ENCODE assay signal across 5 cellular contexts in the genomic region with DNA sequence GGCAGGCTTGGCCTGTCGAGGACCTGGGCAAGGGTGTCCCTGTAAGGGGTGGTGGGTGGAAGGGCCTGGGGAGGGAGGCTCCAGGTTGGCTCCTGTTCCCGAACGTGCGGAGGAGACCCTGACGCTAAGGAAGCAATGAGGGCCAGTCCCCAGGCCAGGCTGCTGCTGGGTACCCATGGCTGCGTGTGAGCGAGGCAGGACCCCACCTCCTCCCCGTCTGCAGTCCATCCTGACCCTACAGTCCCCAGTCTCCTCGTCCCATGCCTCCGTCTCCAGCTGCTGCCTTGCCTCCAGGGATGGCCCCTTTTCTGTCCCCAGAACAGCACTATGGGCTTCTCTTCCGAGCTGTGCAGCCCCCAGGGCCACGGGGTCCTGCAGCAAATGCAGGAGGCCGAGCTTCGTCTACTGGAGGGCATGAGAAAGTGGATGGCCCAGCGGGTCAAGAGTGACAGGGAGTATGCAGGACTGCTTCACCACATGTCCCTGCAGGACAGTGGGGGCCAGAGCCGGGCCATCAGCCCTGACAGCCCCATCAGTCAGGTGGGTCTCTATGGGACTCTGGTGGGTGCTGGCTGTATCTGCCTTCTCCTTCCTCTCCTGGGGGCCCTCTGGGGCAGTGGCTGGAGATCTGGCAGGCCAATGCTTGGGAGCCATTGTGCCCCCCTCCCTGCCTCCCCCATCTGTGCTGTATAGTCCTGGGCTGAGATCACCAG. TPM values are rescaled to one million over a fixed set of nuclear protein-coding genes. Genes with fewer than 3 reads are reported as not detected.
DNase-seq lines count a peak whose midpoint lies in the region; ATAC-seq and TF ChIP-seq lines count a peak whose summit lies in the region.

No MANE protein-coding gene starts in this region.

- H3K36me3 Mint-ChIP-seq in activated B cell treated with CpG ODN at 0.5 μM for 24 hours (ENCODE audit: low read depth) = peaks cover 19% of the 10 kb centered on the region

- intact Hi-C loops in activated B cell treated with CpG ODN at 0.5 μM for 24 hours (cut with micrococcal nuclease) (loop anchor here (1.0 to 5.0 kb wide), 4 partner anchors 13 to 388 kb away; no protein-coding TSS in a partner anchor), right cardiac atrium (cut with DNase I) (loop anchor here in 3 of 4 donors (1.0 to 10.0 kb wide), 5 partner anchors 168 to 238 kb away; partner anchors contain the start of gene BLM (in 2 of the 3)), testis (cut with DNase I; ENCODE audit: low total_unique reads) (loop anchor here (10.0 kb wide), 1 partner anchor 240 kb away; no protein-coding TSS in a partner anchor)

- H3K27me3 ChIP-seq in right cardiac atrium (ENCODE audit: control insufficient read depth, insufficient read depth) (no peaks in the 10 kb centered on the region), testis (no peaks in the 10 kb centered on the region)

- no peaks in the 10 kb centered on the region for H3K9me3 Mint-ChIP-seq in activated B cell treated with CpG ODN at 0.5 μM for 24 hours

- H3K4me1 ChIP-seq in right cardiac atrium (ENCODE audit: control insufficient read depth, insufficient read depth, low read length) = peaks cover 4% of the 10 kb centered on the region
- H3K4me1 ChIP-seq in testis = peaks cover 31% of the 10 kb centered on the region

- CTCF ChIA-PET in activated B cell treated with CpG ODN at 0.5 μM for 24 hours (lab: Charles Lee) = interaction anchor here (0.6 to 5.8 kb wide), 35 partner anchors 11 to 565 kb away, joined by 3 to 121 read pairs (median 6); partner anchors contain the start of genes BLM, HDDC3, IQGAP1 and MAN2A2

- H3K4me1 Mint-ChIP-seq in activated B cell treated with CpG ODN at 0.5 μM for 24 hours = peaks cover 34% of the 10 kb centered on the region

- no peak for TF ChIP-seq POLR2A in testis (IDR thresholded peaks at IDR 0.05)

- TF ChIP-seq CTCF in activated B cell treated with CpG ODN at 0.5 μM for 24 hours (IDR thresholded peaks at IDR 0.05) = no peak
- TF ChIP-seq CTCF in testis (IDR thresholded peaks at IDR 0.05) = no peak

- no peaks in the 10 kb centered on the region for H3K27me3 Mint-ChIP-seq in activated B cell treated with CpG ODN at 0.5 μM for 24 hours

- H3K9me3 ChIP-seq in right cardiac atrium (ENCODE audit: control insufficient read depth, low read length) (no peaks in the 10 kb centered on the region), testis (no peaks in the 10 kb centered on the region)

- DNase-seq in activated B cell treated with CpG ODN at 0.5 μM for 24 hours = peak; percentile 37
- no peak for DNase-seq in right cardiac atrium
- DNase-seq in testis = no peak

- H3K36me3 ChIP-seq in testis (ENCODE audit: low read depth, missing control alignments) = no peaks in the 10 kb centered on the region

- ATAC-seq in activated B cell treated with CpG ODN at 0.5 μM for 24 hours (ENCODE audit: low read depth) = peak; percentile 8
- ATAC-seq in right cardiac atrium = peak; percentile 3 to 4
- ATAC-seq in GM21515 (IDR thresholded peaks at IDR 0.05; ENCODE audit: unreplicated experiment) = no peak
- ATAC-seq in HG03565 (IDR thresholded peaks at IDR 0.05; ENCODE audit: unreplicated experiment) = no peak

- H3K4me3 ChIP-seq in right cardiac atrium (ENCODE audit: low read length) (peak overlapping the region; percentile 66), testis (peak overlapping the region; percentile 53 to 63)

- peak overlapping the region; percentile 76 for H3K27ac Mint-ChIP-seq in activated B cell treated with CpG ODN at 0.5 μM for 24 hours

- 30% methylated on average over 16 of the region's 16 CpGs for WGBS in right cardiac atrium
- 50 to 57% methylated on average over 3 to 16 of the region's 16 CpGs for WGBS in testis, 2 donors

- peak overlapping the region; percentile 71 for H3K4me3 Mint-ChIP-seq in activated B cell treated with CpG ODN at 0.5 μM for 24 hours

- H3K27ac ChIP-seq in right cardiac atrium (ENCODE audit: low read length) (peak overlapping the region; percentile 92), testis (peak overlapping the region; percentile 96 to 97)

- POLR2A ChIA-PET in activated B cell treated with CpG ODN at 0.5 μM for 24 hours (lab: Charles Lee) = interaction anchor here (0.7 to 3.6 kb wide), 24 partner anchors 11 to 282 kb away, joined by 3 to 35 read pairs (median 5); partner anchors contain the start of genes BLM, HDDC3, MAN2A2 and UNC45A

RNA-seq across cellular contexts. Expression of gene FES, which starts 0.6 kb away (rescaled TPM):
- total RNA-seq in activated B cell treated with CpG ODN at 0.5 μM for 24 hours (19.7 and 27.4 TPM in 2 replicates), right cardiac atrium (10 to 100 TPM; 15.6 to 21.0 (median 18.0) TPM), testis (10 to 100 TPM; 18.6 to 23.1 TPM)
- polyA plus RNA-seq in right cardiac atrium (17.6 TPM), testis (ENCODE audit: insufficient read depth, low read depth, low replicate concordance) (14.4 TPM)

RNA-seq across cellular contexts. Expression of gene FURIN, which starts 16.5 kb away (rescaled TPM):
- total RNA-seq in activated B cell treated with CpG ODN at 0.5 μM for 24 hours (46.5 and 46.6 TPM in 2 replicates), right cardiac atrium (10 to 100 TPM; 57.4 to 69.0 (median 60.8) TPM), testis (10 to 100 TPM; 23.1 to 32.1 TPM)
- polyA plus RNA-seq in right cardiac atrium (60.1 TPM), testis (ENCODE audit: insufficient read depth, low read depth, low replicate concordance) (21.5 TPM)

RNA-seq across cellular contexts. Expression of gene MAN2A2, which starts 18.2 kb away (rescaled TPM):
- 115 and 133 TPM in 2 replicates for total RNA-seq in activated B cell treated with CpG ODN at 0.5 μM for 24 hours
- 100 to 1,000 TPM in 2 of 4 donors, 10 to 100 TPM in 2; 75.9 to 118 (median 93.4) TPM for total RNA-seq in right cardiac atrium
- polyA plus RNA-seq in right cardiac atrium = 41.6 TPM
- total RNA-seq in testis = 100 to 1,000 TPM; 128 to 151 TPM
- polyA plus RNA-seq in testis (ENCODE audit: insufficient read depth, low read depth, low replicate concordance) = 101 TPM

RNA-seq across cellular contexts. Expression of gene HDDC3, which starts 47.5 kb away (rescaled TPM):
- total RNA-seq in activated B cell treated with CpG ODN at 0.5 μM for 24 hours (17.6 and 19.0 TPM in 2 replicates), right cardiac atrium (10 to 100 TPM; 13.5 to 17.7 (median 17.0) TPM), testis (10 to 100 TPM; 16.7 to 18.3 TPM)
- polyA plus RNA-seq in right cardiac atrium (22.2 TPM), testis (ENCODE audit: insufficient read depth, low read depth, low replicate concordance) (12.1 TPM)

RNA-seq across cellular contexts. Expression of gene UNC45A, which starts 50.2 kb away (rescaled TPM):
- total RNA-seq in activated B cell treated with CpG ODN at 0.5 μM for 24 hours (72.8 and 73.2 TPM in 2 replicates), right cardiac atrium (10 to 100 TPM; 26.2 to 32.8 (median 29.9) TPM), testis (10 to 100 TPM; 48.9 to 56.9 TPM)
- polyA plus RNA-seq in right cardiac atrium (24.0 TPM), testis (ENCODE audit: insufficient read depth, low read depth, low replicate concordance) (59.6 TPM)

Comparison
In these comparisons a context has a peak if more than half of its experiments do, and no peak if none do; other contexts are left out.
1. ATAC-seq: peak in activated B cell treated with CpG ODN at 0.5 μM for 24 hours (single experiment) and right cardiac atrium (2 of 2); none in GM21515 (single experiment) and HG03565 (single experiment).